ENCODE assay signal across 17 cellular contexts in the genomic region with DNA sequence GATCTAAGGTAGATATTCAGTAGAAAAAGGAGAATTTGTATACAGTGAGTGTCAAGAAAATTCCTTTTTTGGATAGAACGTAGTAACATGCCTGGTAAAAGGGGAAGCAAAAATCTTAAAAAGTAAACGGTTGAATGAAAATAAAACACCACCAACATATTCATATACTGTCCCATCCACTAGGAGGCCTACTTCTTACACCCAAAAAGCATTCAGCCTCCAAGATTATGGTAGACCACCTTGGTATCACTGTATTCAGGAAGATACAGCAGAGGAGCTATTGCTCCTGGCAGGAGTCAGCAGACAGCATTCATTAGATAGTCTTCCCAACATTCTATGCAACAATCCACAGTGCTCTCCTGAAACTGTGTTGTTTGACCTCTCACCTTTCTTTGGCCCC.
A peak's percentile ranks its signal among the peaks of the same experiment; 100 is the strongest.
DNase-seq lines count a peak whose midpoint lies in the region; ATAC-seq and TF ChIP-seq lines count a peak whose summit lies in the region.
"Had no signal": no experiment of that assay in that cellular context is flagged by ENCODE, and none has a peak within 500 bp of the region (broad histone marks: within the 10 kb centered on the region; RNA-seq: fewer than 3 reads in every experiment).

No MANE protein-coding gene starts in this region.

- H3K27ac ChIP-seq in A673 (ENCODE audit: low read depth, low read length, poor library complexity, severe bottlenecking) = no peak overlapping the region
- H3K27ac ChIP-seq in mesodermal cell (ENCODE audit: low read depth, low read length, severe bottlenecking) = peak overlapping the region; percentile 66

- WGBS in mesodermal cell (ENCODE audit: insufficient coverage in 2 of 2), 2 experiments = no CpG with 5 or more reads among the region's 2 CpGs

- H3K4me1 ChIP-seq in A673 (ENCODE audit: insufficient read depth, low read length, poor library complexity, severe bottlenecking) = no peaks in the 10 kb centered on the region
- peaks cover 6% of the 10 kb centered on the region for H3K4me1 ChIP-seq in mesodermal cell (ENCODE audit: control insufficient read depth, insufficient read depth, low read length, poor library complexity, severe bottlenecking)
- no peaks in the 10 kb centered on the region for H3K4me1 ChIP-seq in BE2C

- H3K36me3 ChIP-seq in A673 (ENCODE audit: insufficient read depth, low read length, poor library complexity, severe bottlenecking) (no peaks in the 10 kb centered on the region), mesodermal cell (ENCODE audit: control insufficient read depth, insufficient read depth, low read length) (no peaks in the 10 kb centered on the region), BE2C (no peaks in the 10 kb centered on the region)
- H3K36me3 ChIP-seq: HAP-1 had no signal

- DNase-seq in A673 (ENCODE audit: low spot score) (peak; percentile 7), MV-4-11 (lab: John Stamatoyannopoulos, UW) (peak; percentile 0), choroid plexus epithelial cell (ENCODE audit: low read depth) (no peak), BE2C (no peak)
- DNase-seq: C1 segment of cervical spinal cord; CD8-positive, alpha-beta memory T cell; DMS79 treated with DMSO at 0.1 percent for 48 hours; NCI-H1048; NCI-H1436 treated with DMSO at 0.1 percent for 48 hours; NCI-H2029 treated with DMSO at 0.1 percent for 48 hours; NCI-H2171; NCI-H526 had no signal

- intact Hi-C loops in A673 (cut with micrococcal nuclease; ENCODE audit: unreplicated experiment) = loop anchor here (10.0 kb wide), 1 partner anchor 244 kb away; no protein-coding TSS in a partner anchor

- H3K27me3 ChIP-seq in A673 (replicated peaks; ENCODE audit: insufficient read depth, low read depth, low read length, poor library complexity) (no peaks in the 10 kb centered on the region), BE2C (no peaks in the 10 kb centered on the region)

- no peak for ATAC-seq in GM19324 (IDR thresholded peaks at IDR 0.05; ENCODE audit: low FRiP score, unreplicated experiment)
- no peak for ATAC-seq in HG03108 (IDR thresholded peaks at IDR 0.05; ENCODE audit: unreplicated experiment)
- ATAC-seq: Right ventricle myocardium inferior had no signal

- BruUV-seq in A673 (replicated peaks; lab: Mats Ljungman, UMichigan) = no TSS peak

- H3K4me3 ChIP-seq in A673 (ENCODE audit: low read depth, low read length, poor library complexity, severe bottlenecking) (no peak overlapping the region), choroid plexus epithelial cell (ENCODE audit: low read depth, low read length) (no peak overlapping the region), mesodermal cell (ENCODE audit: extremely low read depth, insufficient read depth, low read length, poor library complexity, severe bottlenecking) (no peak overlapping the region), BE2C (ENCODE audit: low read depth, low read length) (no peak overlapping the region)
- H3K4me3 ChIP-seq: HAP-1 had no signal

- H3K9me3 ChIP-seq in A673 (ENCODE audit: low read depth, low read length, poor library complexity, severe bottlenecking) (no peaks in the 10 kb centered on the region), mesodermal cell (ENCODE audit: control insufficient read depth, low read length) (no peaks in the 10 kb centered on the region), BE2C (no peaks in the 10 kb centered on the region)
- H3K9me3 ChIP-seq: HAP-1 had no signal

- POLR2A ChIA-PET in A673 (lab: Charles Lee; ENCODE audit: low non-redundant PET) = no interaction called here

- TF ChIP-seq CTCF in A673 (conservative IDR thresholded peaks at IDR 0.05; ENCODE audit: low read depth, low read length) (peak; percentile 33; the same call in 1 of the 2 replicates), choroid plexus epithelial cell (conservative IDR thresholded peaks at IDR 0.05; ENCODE audit: low read depth, low read length) (peak; percentile 13), BE2C (IDR thresholded peaks at IDR 0.05; ENCODE audit: low read depth, low read length) (no peak)

- CTCF ChIA-PET in A673 (lab: Charles Lee) = no interaction called here

Comparison
In these comparisons a context has a peak if more than half of its experiments do, and no peak if none do; other contexts are left out.
1. DNase-seq: peak in A673 (single experiment) and MV-4-11 (single experiment); none in choroid plexus epithelial cell (single experiment) and BE2C (single experiment).